In genomic region chr2:221553333-221553732, GRCh38 we compare ENCODE assay signal across 22 cellular contexts. TPM values are rescaled to one million over a fixed set of nuclear protein-coding genes. Genes with fewer than 3 reads are reported as not detected.
DNase-seq lines count a peak whose midpoint lies in the region; FAIRE-seq and TF ChIP-seq lines count a peak whose summit lies in the region.
"Had no signal": no experiment of that assay in that cellular context is flagged by ENCODE, and none has a peak within 500 bp of the region (broad histone marks: within the 10 kb centered on the region; RNA-seq: fewer than 3 reads in every experiment).

No MANE protein-coding gene starts in this region.

- no peak for FAIRE-seq in GM12892 (lab: Jason Lieb, UNC)

- peaks cover 78% of the 10 kb centered on the region for H3K4me1 Mint-ChIP-seq in nephron progenitor cell

- H3K27ac Mint-ChIP-seq in nephron progenitor cell: peak overlapping the region; percentile 69
- H3K27ac Mint-ChIP-seq: activated CD4-positive, alpha-beta memory T cell treated with anti-CD3 and anti-CD28 coated beads, Interleukin-2, amount 10 ng/mL, durations not matched to agents 7 days and 5 days; naive thymus-derived CD4-positive, alpha-beta T cell had no signal

- no peak for TF ChIP-seq POLR2A in GM12892 (IDR thresholded peaks at IDR 0.05; ENCODE audit: low read depth, low read length)

- no peak for TF ChIP-seq CTCF in nephron progenitor cell (IDR thresholded peaks at IDR 0.05)

- peak; percentile 30 for DNase-seq in DMS153 (lab: John Stamatoyannopoulos, UW)
- DNase-seq in NCI-H1930 (lab: John Stamatoyannopoulos, UW): peak; percentile 85 to 87
- DNase-seq in NCI-H82 treated with DMSO at 0.1 percent for 48 hours (lab: John Stamatoyannopoulos, UW; ENCODE audit: unreplicated experiment): peak; percentile 94
- no peak for DNase-seq in nephron progenitor cell
- no peak for DNase-seq in GM12892 (ENCODE audit: insufficient read length)
- no peak for DNase-seq in activated T-cell treated with anti-CD3 and anti-CD28 coated beads for 4 hours
- DNase-seq in NCI-H2196 treated with DMSO at 0.1 percent for 48 hours (lab: John Stamatoyannopoulos, UW; ENCODE audit: unreplicated experiment): no peak
- DNase-seq: activated CD4-positive, alpha-beta memory T cell treated with anti-CD3 and anti-CD28 coated beads, Interleukin-2, amount 10 ng/mL, durations not matched to agents 7 days and 5 days; activated CD4-positive, CD25-positive, alpha-beta regulatory T cell; activated naive CD4-positive, alpha-beta T cell; CD4-positive, alpha-beta memory T cell; effector memory CD4-positive, alpha-beta T cell; HCEC 1CT; KG1; mesenchymal stem cell; naive thymus-derived CD4-positive, alpha-beta T cell; NCI-H2029; posterior cingulate gyrus; RPMI8226; testis had no signal

- no peaks in the 10 kb centered on the region for H3K27me3 Mint-ChIP-seq in nephron progenitor cell (ENCODE audit: low read depth, poor library complexity)
- H3K27me3 Mint-ChIP-seq: activated CD4-positive, alpha-beta memory T cell treated with anti-CD3 and anti-CD28 coated beads, Interleukin-2, amount 10 ng/mL, durations not matched to agents 7 days and 5 days; CD4-positive, alpha-beta memory T cell; central memory CD8-positive, alpha-beta T cell; stimulated activated memory B cell treated with anti-CD40 and anti-IgM and Interleukin-4, amounts not matched to agents 10 μg/mL and 1 μg/mL and 100 μg/mL, for 72 hours had no signal

- H3K4me3 Mint-ChIP-seq in nephron progenitor cell: peak overlapping the region; percentile 48
- H3K4me3 Mint-ChIP-seq: activated CD4-positive, alpha-beta memory T cell treated with anti-CD3 and anti-CD28 coated beads, Interleukin-2, amount 10 ng/mL, durations not matched to agents 7 days and 5 days; central memory CD8-positive, alpha-beta T cell; naive thymus-derived CD4-positive, alpha-beta T cell; stimulated activated memory B cell treated with anti-CD40 and anti-IgM and Interleukin-4, amounts not matched to agents 10 μg/mL and 1 μg/mL and 100 μg/mL, for 72 hours had no signal

- H3K36me3 Mint-ChIP-seq in nephron progenitor cell (ENCODE audit: low read depth): peaks cover 53% of the 10 kb centered on the region
- H3K36me3 Mint-ChIP-seq: stimulated activated memory B cell treated with anti-CD40 and anti-IgM and Interleukin-4, amounts not matched to agents 10 μg/mL and 1 μg/mL and 100 μg/mL, for 72 hours had no signal

- H3K9me3 Mint-ChIP-seq in nephron progenitor cell: peaks cover 10% of the 10 kb centered on the region
- H3K9me3 Mint-ChIP-seq: activated CD4-positive, alpha-beta memory T cell treated with anti-CD3 and anti-CD28 coated beads, Interleukin-2, amount 10 ng/mL, durations not matched to agents 7 days and 5 days; CD4-positive, alpha-beta memory T cell; central memory CD8-positive, alpha-beta T cell; stimulated activated memory B cell treated with anti-CD40 and anti-IgM and Interleukin-4, amounts not matched to agents 10 μg/mL and 1 μg/mL and 100 μg/mL, for 72 hours had no signal

RNA-seq across cellular contexts. Expression of gene EPHA4, which starts 18.8 kb away (rescaled TPM):
- 0.19 TPM for polyA plus RNA-seq in GM12892 (2012; ENCODE audit: missing spikeins)

Comparison
In these comparisons a context has a peak if more than half of its experiments do, and no peak if none do; other contexts are left out.
1. DNase-seq: peak in DMS153 (single experiment), NCI-H1930 (2 of 2) and NCI-H82 treated with DMSO at 0.1 percent for 48 hours (single experiment); none in nephron progenitor cell (single experiment), GM12892 (single experiment), activated T-cell treated with anti-CD3 and anti-CD28 coated beads for 4 hours (single experiment) and NCI-H2196 treated with DMSO at 0.1 percent for 48 hours (single experiment).